ENCODE assay signal across 11 cellular contexts in the genomic region with DNA sequence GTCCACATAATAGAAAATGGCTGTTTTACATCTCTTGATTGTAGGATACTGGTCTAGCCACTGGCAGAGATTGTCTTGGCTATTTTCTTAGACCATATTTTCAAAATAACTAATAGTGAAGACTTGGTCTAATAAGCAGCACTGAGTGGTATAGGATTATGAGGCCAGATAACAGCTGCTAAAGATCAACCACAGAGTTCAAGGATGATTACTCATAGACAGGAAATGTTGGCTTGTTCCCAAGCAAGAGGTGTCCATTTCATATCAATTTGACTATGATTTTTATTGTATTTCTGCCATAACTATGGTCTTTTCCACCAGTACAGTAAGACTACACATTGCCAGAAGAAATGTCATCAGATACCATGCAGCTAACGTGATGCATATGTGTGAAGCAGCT.
A peak's percentile ranks its signal among the peaks of the same experiment; 100 is the strongest.
DNase-seq lines count a peak whose midpoint lies in the region; ATAC-seq, FAIRE-seq and TF ChIP-seq lines count a peak whose summit lies in the region.
"Had no signal": no experiment of that assay in that cellular context is flagged by ENCODE, and none has a peak within 500 bp of the region (broad histone marks: within the 10 kb centered on the region; RNA-seq: fewer than 3 reads in every experiment).

No MANE protein-coding gene starts in this region.

- no peak overlapping the region for H2BK15ac ChIP-seq in mesenchymal stem cell (ENCODE audit: low read depth, poor library complexity, severe bottlenecking)

- H2AFZ ChIP-seq in mesenchymal stem cell (ENCODE audit: low read depth, low read length) = no peak overlapping the region

- no peak overlapping the region for H3K14ac ChIP-seq in mesenchymal stem cell (ENCODE audit: low read length in 2 of 2)

- H3K27me3 ChIP-seq in mesenchymal stem cell (ENCODE audit: control insufficient read depth in 1 of 2, insufficient read depth in 1 of 2, low read length in 2 of 2) (no peaks in the 10 kb centered on the region), small intestine (ENCODE audit: control insufficient read depth in 2 of 2, insufficient read depth in 2 of 2, low read length in 2 of 2) (no peaks in the 10 kb centered on the region)

- DNase-seq in COLO829 (ENCODE audit: low spot score) (peak; percentile 11), LoVo (ENCODE audit: low spot score) (peak; percentile 14), astrocyte of the spinal cord (ENCODE audit: low read depth, low spot score) (peak; percentile 70), mesenchymal stem cell (peak; percentile 56), NCI-H510A treated with DMSO at 0.1 percent for 48 hours (lab: John Stamatoyannopoulos, UW) (no peak), small intestine (no peak)
- DNase-seq: anterior cingulate cortex; left colon; stimulated activated CD4-positive, alpha-beta T cell treated with anti-CD3 and anti-CD28 coated beads, Interleukin-4, amount 100 ng/mL, for 24 hours had no signal

- no peak overlapping the region for H2BK12ac ChIP-seq in mesenchymal stem cell (ENCODE audit: low read length in 2 of 2)

- no peak overlapping the region for H3K4me3 ChIP-seq in astrocyte of the spinal cord (ENCODE audit: low read depth, low read length)
- H3K4me3 ChIP-seq in mesenchymal stem cell (ENCODE audit: insufficient read depth in 1 of 2, low read depth in 1 of 2, low read length in 2 of 2) = no peak overlapping the region
- H3K4me3 ChIP-seq in small intestine (ENCODE audit: low read depth in 1 of 2, low read length in 2 of 2) = no peak overlapping the region

- no peak overlapping the region for H4K8ac ChIP-seq in mesenchymal stem cell (ENCODE audit: low read length)

- H3K4ac ChIP-seq in mesenchymal stem cell (ENCODE audit: low read depth in 1 of 2, low read length in 2 of 2) = no peak overlapping the region

- H3K18ac ChIP-seq in mesenchymal stem cell (ENCODE audit: low read depth in 1 of 2, low read length in 2 of 2) = no peak overlapping the region

- H2BK120ac ChIP-seq in mesenchymal stem cell (ENCODE audit: low read depth, low read length) = no peak overlapping the region

- H4K91ac ChIP-seq in mesenchymal stem cell (ENCODE audit: low read length) = no peak overlapping the region

- H3K23ac ChIP-seq in mesenchymal stem cell (ENCODE audit: low read length in 2 of 2) = no peak overlapping the region

- in situ Hi-C loops in astrocyte of the spinal cord (cut with HindIII; ENCODE audit: low sequenced_read_pairs) = no loop called here

- 53% methylated on average over 1 of the region's 1 CpG for WGBS in mesenchymal stem cell
- 59 to 75% (median 74%) methylated on average over 1 of the region's 1 CpG for WGBS in small intestine, 3 donors

- no peak for TF ChIP-seq CTCF in astrocyte of the spinal cord (IDR thresholded peaks at IDR 0.05; ENCODE audit: low read depth, low read length)

- H3K9ac ChIP-seq in mesenchymal stem cell (ENCODE audit: low read length) = peak overlapping the region; percentile 42

- ATAC-seq in GM18498 (IDR thresholded peaks at IDR 0.05; ENCODE audit: unreplicated experiment) (no peak), HG02642 (IDR thresholded peaks at IDR 0.05; ENCODE audit: poor library complexity, unreplicated experiment) (no peak)
- ATAC-seq: left colon had no signal

- no peak overlapping the region for H3K4me2 ChIP-seq in mesenchymal stem cell (ENCODE audit: low read length, poor library complexity, severe bottlenecking)

- H3K9me3 ChIP-seq in mesenchymal stem cell (ENCODE audit: control insufficient read depth, low read length) (peaks cover 8% of the 10 kb centered on the region), small intestine (ENCODE audit: control insufficient read depth, low read depth) (peaks cover 2% of the 10 kb centered on the region)

- H3K79me1 ChIP-seq in mesenchymal stem cell (replicated peaks; ENCODE audit: low read length, poor library complexity, severe bottlenecking) = no peaks in the 10 kb centered on the region

- H3K4me1 ChIP-seq in mesenchymal stem cell (ENCODE audit: control insufficient read depth, insufficient read depth, low read depth, low read length) (no peaks in the 10 kb centered on the region), small intestine (ENCODE audit: control insufficient read depth in 2 of 2, insufficient read depth in 1 of 2, low read depth in 1 of 2, low read length in 1 of 2) (no peaks in the 10 kb centered on the region)

- H3K27ac ChIP-seq in mesenchymal stem cell (ENCODE audit: low read length, poor library complexity, severe bottlenecking) (peak overlapping the region; percentile 43), small intestine (ENCODE audit: low read depth in 1 of 2, low read length in 1 of 2) (no peak overlapping the region)

- FAIRE-seq in small intestine (lab: Jason Lieb, UNC) = no peak

- H3K36me3 ChIP-seq in mesenchymal stem cell (ENCODE audit: control insufficient read depth in 1 of 2, insufficient read depth in 2 of 2, low read depth in 1 of 2, low read length in 2 of 2) = no peaks in the 10 kb centered on the region
- no peaks in the 10 kb centered on the region for H3K36me3 ChIP-seq in small intestine (ENCODE audit: control insufficient read depth in 2 of 2, insufficient read depth in 2 of 2, low read length in 2 of 2)

- H2BK5ac ChIP-seq in mesenchymal stem cell (ENCODE audit: low read depth, low read length, poor library complexity, severe bottlenecking) = no peak overlapping the region

- H2AK5ac ChIP-seq in mesenchymal stem cell (ENCODE audit: low read length, severe bottlenecking) = no peak overlapping the region

Comparison
In these comparisons a context has a peak if more than half of its experiments do, and no peak if none do; other contexts are left out.
1. DNase-seq: peak in COLO829 (single experiment), LoVo (single experiment), astrocyte of the spinal cord (single experiment) and mesenchymal stem cell (single experiment); none in NCI-H510A treated with DMSO at 0.1 percent for 48 hours (single experiment) and small intestine (single experiment).